Comparison of ENCODE assay signal across 1 cellular context in the genomic region with DNA sequence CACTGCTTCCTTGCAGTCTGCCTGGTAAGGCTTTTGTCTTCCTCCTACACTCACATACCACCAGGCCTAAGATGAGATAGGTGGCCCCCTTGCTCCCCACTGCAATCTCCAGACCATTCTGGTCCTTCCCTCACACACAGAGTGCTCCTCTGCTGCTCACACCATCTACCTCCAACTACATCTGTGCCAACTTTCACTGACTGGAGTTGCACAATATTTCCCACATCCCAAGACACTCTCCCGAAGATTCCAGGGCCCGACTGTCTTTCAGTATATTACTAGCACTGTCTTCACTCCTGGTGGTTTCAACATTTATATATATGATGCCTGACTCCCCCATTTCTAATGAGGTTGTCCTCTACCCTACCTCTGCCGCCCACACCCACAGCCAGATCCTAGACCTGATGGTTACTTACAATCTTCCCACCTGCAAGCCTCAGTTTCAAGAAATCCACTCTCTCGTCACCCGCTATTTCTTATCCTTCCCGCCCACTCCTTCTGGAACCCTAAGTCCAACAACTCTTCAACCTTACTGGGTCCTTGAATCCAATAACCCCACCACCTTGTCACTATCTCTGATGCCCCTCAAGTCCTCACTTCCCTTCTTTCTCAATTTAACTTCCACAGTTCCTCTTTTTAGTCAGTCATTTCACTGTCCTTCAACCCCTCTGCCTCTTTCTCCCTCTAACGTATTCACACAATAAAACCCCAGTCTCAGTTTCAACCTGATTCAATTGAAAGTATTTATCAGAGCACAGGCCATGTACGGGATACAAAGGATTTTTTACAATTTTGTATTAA.
TF ChIP-seq lines count a peak whose summit lies in the region.

No MANE protein-coding gene starts in this region.

TF ChIP-seq in GM12878, 131 proteins besides CTCF, POLR2A, EP300 and RAD21 (continues in another document):
- peak; percentile 86 for TF ChIP-seq MTA3 (IDR thresholded peaks at IDR 0.05; ENCODE audit: borderline replicate concordance, low read length)
- no peak for TF ChIP-seq TCF7 (IDR thresholded peaks at IDR 0.05; ENCODE audit: borderline replicate concordance)
- TF ChIP-seq KDM1A (IDR thresholded peaks at IDR 0.05; ENCODE audit: borderline replicate concordance) = no peak
- no peak; the same call in 1 of the 2 replicates for TF ChIP-seq CREM (IDR thresholded peaks at IDR 0.05; ENCODE audit: low read depth)
- TF ChIP-seq, protein P1, sequence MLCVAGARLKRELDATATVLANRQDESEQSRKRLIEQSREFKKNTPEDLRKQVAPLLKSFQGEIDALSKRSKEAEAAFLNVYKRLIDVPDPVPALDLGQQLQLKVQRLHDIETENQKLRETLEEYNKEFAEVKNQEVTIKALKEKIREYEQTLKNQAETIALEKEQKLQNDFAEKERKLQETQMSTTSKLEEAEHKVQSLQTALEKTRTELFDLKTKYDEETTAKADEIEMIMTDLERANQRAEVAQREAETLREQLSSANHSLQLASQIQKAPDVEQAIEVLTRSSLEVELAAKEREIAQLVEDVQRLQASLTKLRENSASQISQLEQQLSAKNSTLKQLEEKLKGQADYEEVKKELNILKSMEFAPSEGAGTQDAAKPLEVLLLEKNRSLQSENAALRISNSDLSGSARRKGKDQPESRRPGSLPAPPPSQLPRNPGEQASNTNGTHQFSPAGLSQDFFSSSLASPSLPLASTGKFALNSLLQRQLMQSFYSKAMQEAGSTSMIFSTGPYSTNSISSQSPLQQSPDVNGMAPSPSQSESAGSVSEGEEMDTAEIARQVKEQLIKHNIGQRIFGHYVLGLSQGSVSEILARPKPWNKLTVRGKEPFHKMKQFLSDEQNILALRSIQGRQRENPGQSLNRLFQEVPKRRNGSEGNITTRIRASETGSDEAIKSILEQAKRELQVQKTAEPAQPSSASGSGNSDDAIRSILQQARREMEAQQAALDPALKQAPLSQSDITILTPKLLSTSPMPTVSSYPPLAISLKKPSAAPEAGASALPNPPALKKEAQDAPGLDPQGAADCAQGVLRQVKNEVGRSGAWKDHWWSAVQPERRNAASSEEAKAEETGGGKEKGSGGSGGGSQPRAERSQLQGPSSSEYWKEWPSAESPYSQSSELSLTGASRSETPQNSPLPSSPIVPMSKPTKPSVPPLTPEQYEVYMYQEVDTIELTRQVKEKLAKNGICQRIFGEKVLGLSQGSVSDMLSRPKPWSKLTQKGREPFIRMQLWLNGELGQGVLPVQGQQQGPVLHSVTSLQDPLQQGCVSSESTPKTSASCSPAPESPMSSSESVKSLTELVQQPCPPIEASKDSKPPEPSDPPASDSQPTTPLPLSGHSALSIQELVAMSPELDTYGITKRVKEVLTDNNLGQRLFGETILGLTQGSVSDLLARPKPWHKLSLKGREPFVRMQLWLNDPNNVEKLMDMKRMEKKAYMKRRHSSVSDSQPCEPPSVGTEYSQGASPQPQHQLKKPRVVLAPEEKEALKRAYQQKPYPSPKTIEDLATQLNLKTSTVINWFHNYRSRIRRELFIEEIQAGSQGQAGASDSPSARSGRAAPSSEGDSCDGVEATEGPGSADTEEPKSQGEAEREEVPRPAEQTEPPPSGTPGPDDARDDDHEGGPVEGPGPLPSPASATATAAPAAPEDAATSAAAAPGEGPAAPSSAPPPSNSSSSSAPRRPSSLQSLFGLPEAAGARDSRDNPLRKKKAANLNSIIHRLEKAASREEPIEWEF (IDR thresholded peaks at IDR 0.05; ENCODE audit: insufficient replicate concordance, low read depth, low read length) = no peak
- TF ChIP-seq ZNF207 (IDR thresholded peaks at IDR 0.05; ENCODE audit: borderline replicate concordance) = no peak
- TF ChIP-seq EED (IDR thresholded peaks at IDR 0.05; ENCODE audit: low read depth) = peak; percentile 79
- no peak for TF ChIP-seq FOS (IDR thresholded peaks at IDR 0.05; ENCODE audit: borderline replicate concordance, extremely low read depth, insufficient read length)
- TF ChIP-seq ZNF384 (IDR thresholded peaks at IDR 0.05; ENCODE audit: borderline replicate concordance, low read depth, low read length) = no peak
- TF ChIP-seq RCOR1 (conservative IDR thresholded peaks at IDR 0.05; ENCODE audit: low read depth, low read length) = 0 out of 2 replicates have a peak, but pooled peaks have one; percentile 56
- TF ChIP-seq TCF12 (IDR thresholded peaks at IDR 0.05; ENCODE audit: low read depth, low read length) = no peak
- no peak for TF ChIP-seq PAX8 (IDR thresholded peaks at IDR 0.05)
- no peak for TF ChIP-seq WRNIP1 (IDR thresholded peaks at IDR 0.05; ENCODE audit: borderline replicate concordance, low read depth, low read length)
- TF ChIP-seq YY1 (IDR thresholded peaks at IDR 0.05; ENCODE audit: low read depth, low read length) = no peak
- no peak; the same call in 1 of the 2 replicates for TF ChIP-seq ATF7 (IDR thresholded peaks at IDR 0.05; ENCODE audit: low read depth)
- no peak for TF ChIP-seq ZNF24 (IDR thresholded peaks at IDR 0.05)
- TF ChIP-seq IRF4 (IDR thresholded peaks at IDR 0.05; ENCODE audit: low read depth, low read length) = peak; percentile 81
- TF ChIP-seq ZSCAN29 (IDR thresholded peaks at IDR 0.05) = no peak
- no peak for TF ChIP-seq SUZ12 (IDR thresholded peaks at IDR 0.05; ENCODE audit: unreplicated experiment)
- no peak for TF ChIP-seq SREBF1 (IDR thresholded peaks at IDR 0.05; ENCODE audit: low read length)
- no peak for TF ChIP-seq JUND (IDR thresholded peaks at IDR 0.05; ENCODE audit: low read depth, low read length)
- peak; percentile 80 for TF ChIP-seq BMI1 (IDR thresholded peaks at IDR 0.05; ENCODE audit: borderline replicate concordance)
- no peak for TF ChIP-seq FOXK2 (IDR thresholded peaks at IDR 0.05)
- no peak for TF ChIP-seq EZH2 (IDR thresholded peaks at IDR 0.05; ENCODE audit: borderline replicate concordance, control insufficient read depth, low read depth, low read length)
- no peak for TF ChIP-seq SMC3 (IDR thresholded peaks at IDR 0.05; ENCODE audit: borderline replicate concordance, low read length)
- no peak for TF ChIP-seq TARDBP (IDR thresholded peaks at IDR 0.05; ENCODE audit: borderline replicate concordance)
- peak; percentile 98 for TF ChIP-seq SPI1 (IDR thresholded peaks at IDR 0.05; ENCODE audit: borderline replicate concordance, insufficient read depth, low read depth, low read length)
- TF ChIP-seq NFXL1 (IDR thresholded peaks at IDR 0.05; ENCODE audit: borderline replicate concordance) = no peak
- TF ChIP-seq RB1 (IDR thresholded peaks at IDR 0.05; ENCODE audit: borderline replicate concordance) = no peak
- peak; percentile 81; the same call in 1 of the 2 replicates for TF ChIP-seq NBN (IDR thresholded peaks at IDR 0.05)
- TF ChIP-seq, protein P2, sequence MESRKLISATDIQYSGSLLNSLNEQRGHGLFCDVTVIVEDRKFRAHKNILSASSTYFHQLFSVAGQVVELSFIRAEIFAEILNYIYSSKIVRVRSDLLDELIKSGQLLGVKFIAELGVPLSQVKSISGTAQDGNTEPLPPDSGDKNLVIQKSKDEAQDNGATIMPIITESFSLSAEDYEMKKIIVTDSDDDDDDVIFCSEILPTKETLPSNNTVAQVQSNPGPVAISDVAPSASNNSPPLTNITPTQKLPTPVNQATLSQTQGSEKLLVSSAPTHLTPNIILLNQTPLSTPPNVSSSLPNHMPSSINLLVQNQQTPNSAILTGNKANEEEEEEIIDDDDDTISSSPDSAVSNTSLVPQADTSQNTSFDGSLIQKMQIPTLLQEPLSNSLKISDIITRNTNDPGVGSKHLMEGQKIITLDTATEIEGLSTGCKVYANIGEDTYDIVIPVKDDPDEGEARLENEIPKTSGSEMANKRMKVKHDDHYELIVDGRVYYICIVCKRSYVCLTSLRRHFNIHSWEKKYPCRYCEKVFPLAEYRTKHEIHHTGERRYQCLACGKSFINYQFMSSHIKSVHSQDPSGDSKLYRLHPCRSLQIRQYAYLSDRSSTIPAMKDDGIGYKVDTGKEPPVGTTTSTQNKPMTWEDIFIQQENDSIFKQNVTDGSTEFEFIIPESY (IDR thresholded peaks at IDR 0.05) = no peak
- TF ChIP-seq, protein P3, sequence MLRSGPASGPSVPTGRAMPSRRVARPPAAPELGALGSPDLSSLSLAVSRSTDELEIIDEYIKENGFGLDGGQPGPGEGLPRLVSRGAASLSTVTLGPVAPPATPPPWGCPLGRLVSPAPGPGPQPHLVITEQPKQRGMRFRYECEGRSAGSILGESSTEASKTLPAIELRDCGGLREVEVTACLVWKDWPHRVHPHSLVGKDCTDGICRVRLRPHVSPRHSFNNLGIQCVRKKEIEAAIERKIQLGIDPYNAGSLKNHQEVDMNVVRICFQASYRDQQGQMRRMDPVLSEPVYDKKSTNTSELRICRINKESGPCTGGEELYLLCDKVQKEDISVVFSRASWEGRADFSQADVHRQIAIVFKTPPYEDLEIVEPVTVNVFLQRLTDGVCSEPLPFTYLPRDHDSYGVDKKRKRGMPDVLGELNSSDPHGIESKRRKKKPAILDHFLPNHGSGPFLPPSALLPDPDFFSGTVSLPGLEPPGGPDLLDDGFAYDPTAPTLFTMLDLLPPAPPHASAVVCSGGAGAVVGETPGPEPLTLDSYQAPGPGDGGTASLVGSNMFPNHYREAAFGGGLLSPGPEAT (IDR thresholded peaks at IDR 0.05; ENCODE audit: low read depth) = peak; percentile 78; the same call in 1 of the 2 replicates
- no peak for TF ChIP-seq ELK1 (IDR thresholded peaks at IDR 0.05; ENCODE audit: low read depth, low read length)
- TF ChIP-seq ZBED1 (IDR thresholded peaks at IDR 0.05; ENCODE audit: borderline replicate concordance) = peak; percentile 68; the same call in 1 of the 2 replicates
- TF ChIP-seq, protein P4, sequence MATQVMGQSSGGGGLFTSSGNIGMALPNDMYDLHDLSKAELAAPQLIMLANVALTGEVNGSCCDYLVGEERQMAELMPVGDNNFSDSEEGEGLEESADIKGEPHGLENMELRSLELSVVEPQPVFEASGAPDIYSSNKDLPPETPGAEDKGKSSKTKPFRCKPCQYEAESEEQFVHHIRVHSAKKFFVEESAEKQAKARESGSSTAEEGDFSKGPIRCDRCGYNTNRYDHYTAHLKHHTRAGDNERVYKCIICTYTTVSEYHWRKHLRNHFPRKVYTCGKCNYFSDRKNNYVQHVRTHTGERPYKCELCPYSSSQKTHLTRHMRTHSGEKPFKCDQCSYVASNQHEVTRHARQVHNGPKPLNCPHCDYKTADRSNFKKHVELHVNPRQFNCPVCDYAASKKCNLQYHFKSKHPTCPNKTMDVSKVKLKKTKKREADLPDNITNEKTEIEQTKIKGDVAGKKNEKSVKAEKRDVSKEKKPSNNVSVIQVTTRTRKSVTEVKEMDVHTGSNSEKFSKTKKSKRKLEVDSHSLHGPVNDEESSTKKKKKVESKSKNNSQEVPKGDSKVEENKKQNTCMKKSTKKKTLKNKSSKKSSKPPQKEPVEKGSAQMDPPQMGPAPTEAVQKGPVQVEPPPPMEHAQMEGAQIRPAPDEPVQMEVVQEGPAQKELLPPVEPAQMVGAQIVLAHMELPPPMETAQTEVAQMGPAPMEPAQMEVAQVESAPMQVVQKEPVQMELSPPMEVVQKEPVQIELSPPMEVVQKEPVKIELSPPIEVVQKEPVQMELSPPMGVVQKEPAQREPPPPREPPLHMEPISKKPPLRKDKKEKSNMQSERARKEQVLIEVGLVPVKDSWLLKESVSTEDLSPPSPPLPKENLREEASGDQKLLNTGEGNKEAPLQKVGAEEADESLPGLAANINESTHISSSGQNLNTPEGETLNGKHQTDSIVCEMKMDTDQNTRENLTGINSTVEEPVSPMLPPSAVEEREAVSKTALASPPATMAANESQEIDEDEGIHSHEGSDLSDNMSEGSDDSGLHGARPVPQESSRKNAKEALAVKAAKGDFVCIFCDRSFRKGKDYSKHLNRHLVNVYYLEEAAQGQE (IDR thresholded peaks at IDR 0.05; ENCODE audit: low read depth, low read length) = no peak
- no peak for TF ChIP-seq ZNF592 (IDR thresholded peaks at IDR 0.05)
- no peak for TF ChIP-seq RAD51 (IDR thresholded peaks at IDR 0.05)
- no peak for TF ChIP-seq MAX (IDR thresholded peaks at IDR 0.05; ENCODE audit: low read depth, low read length)
- TF ChIP-seq HDAC6 (IDR thresholded peaks at IDR 0.05; ENCODE audit: unreplicated experiment) = no peak
- no peak for TF ChIP-seq CREB1 (IDR thresholded peaks at IDR 0.05; ENCODE audit: low read depth)
- no peak for TF ChIP-seq YBX1 (IDR thresholded peaks at IDR 0.05)
- no peak for TF ChIP-seq MXI1 (IDR thresholded peaks at IDR 0.05; ENCODE audit: low read depth, low read length)
